In the genomic region with DNA sequence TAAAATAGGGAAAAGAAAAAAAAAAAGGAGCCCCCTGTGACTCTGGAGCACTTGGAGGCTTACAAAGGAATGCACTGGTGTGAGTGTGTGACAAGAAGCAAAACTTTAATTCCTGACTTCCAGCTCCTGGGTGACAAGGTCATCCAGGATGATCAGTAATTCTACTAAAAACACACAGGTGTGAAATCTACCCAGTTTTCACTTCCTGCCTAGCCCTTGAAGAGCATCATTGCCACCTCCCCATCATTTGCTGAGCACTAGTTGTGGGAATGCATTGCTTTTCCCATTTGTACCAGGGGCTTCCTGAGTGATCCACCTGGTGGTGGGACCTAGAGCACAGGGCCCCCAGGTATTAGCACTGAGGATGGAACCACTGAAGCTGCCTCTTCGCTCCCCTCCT, we compare ENCODE assay signal across 30 cellular contexts.
"Had no signal": no experiment of that assay in that cellular context is flagged by ENCODE, and none has a peak within 500 bp of the region (broad histone marks: within the 10 kb centered on the region; RNA-seq: fewer than 3 reads in every experiment).

No MANE protein-coding gene starts in this region.

- H3K27me3 ChIP-seq: adrenal gland, body of pancreas, cardiac muscle cell, colonic mucosa, gastrocnemius medialis, spleen, suprapubic skin, tibial artery, upper lobe of right lung had no signal

- H3K4me1 Mint-ChIP-seq: neural crest cell had no signal

- H3K27me3 Mint-ChIP-seq: naive B cell had no signal

- FAIRE-seq: TTC549 had no signal

- H3K4me1 ChIP-seq: body of pancreas, colonic mucosa, gastrocnemius medialis, upper lobe of right lung had no signal

- ATAC-seq: activated CD4-positive, CD25-positive, alpha-beta regulatory T cell treated with anti-CD3 and anti-CD28 coated beads, Interleukin-2, amount 50 U/mL, for 24 hours; activated naive CD4-positive, alpha-beta T cell treated with anti-CD3 and anti-CD28 coated beads, Interleukin-2, amount 50 U/mL, for 72 hours; body of pancreas; gastrocnemius medialis; upper lobe of right lung had no signal

- DNase-seq: activated CD4-positive, alpha-beta T cell treated with anti-CD3 and anti-CD28 coated beads for 48 hours; activated CD4-positive, alpha-beta T cell treated with anti-CD3 and anti-CD28 coated beads, Interleukin-2, amount 50 U/mL, for 48 hours; activated naive CD4-positive, alpha-beta T cell; activated T-cell treated with anti-CD3 and anti-CD28 coated beads, Interleukin-2, amount 50 U/mL, for 48 hours; aorta; cerebellar nuclear complex; colonic mucosa; effector CD8-positive, alpha-beta T cell; gastrocnemius medialis; glutamatergic neuron; islet precursor cell; mammary epithelial cell; naive B cell; occipital lobe; right cardiac atrium; spleen; stimulated activated naive CD4-positive, alpha-beta T cell; T-helper 9 cell; tibial artery; upper lobe of right lung; WERI-Rb-1 had no signal

- H3K27ac Mint-ChIP-seq: mesothelial cell of epicardium had no signal

- H3K9me3 Mint-ChIP-seq: naive B cell, neural crest cell had no signal

- H3K36me3 ChIP-seq: adrenal gland, cardiac muscle cell, colonic mucosa, gastrocnemius medialis, spleen, suprapubic skin, tibial artery, upper lobe of right lung, WERI-Rb-1 had no signal

- H3K4me3 ChIP-seq: adrenal gland, body of pancreas, cardiac muscle cell, colonic mucosa, gastrocnemius medialis, spleen, suprapubic skin, tibial artery, upper lobe of right lung had no signal

- H3K27ac ChIP-seq: body of pancreas, cardiac muscle cell, colonic mucosa, gastrocnemius medialis, suprapubic skin, upper lobe of right lung, WERI-Rb-1 had no signal

- H3K4me3 Mint-ChIP-seq: mesothelial cell of epicardium, neural crest cell had no signal

- H3K9me3 ChIP-seq: adrenal gland, body of pancreas, colonic mucosa, gastrocnemius medialis, spleen, suprapubic skin, tibial artery, upper lobe of right lung had no signal
